In the genomic region with DNA sequence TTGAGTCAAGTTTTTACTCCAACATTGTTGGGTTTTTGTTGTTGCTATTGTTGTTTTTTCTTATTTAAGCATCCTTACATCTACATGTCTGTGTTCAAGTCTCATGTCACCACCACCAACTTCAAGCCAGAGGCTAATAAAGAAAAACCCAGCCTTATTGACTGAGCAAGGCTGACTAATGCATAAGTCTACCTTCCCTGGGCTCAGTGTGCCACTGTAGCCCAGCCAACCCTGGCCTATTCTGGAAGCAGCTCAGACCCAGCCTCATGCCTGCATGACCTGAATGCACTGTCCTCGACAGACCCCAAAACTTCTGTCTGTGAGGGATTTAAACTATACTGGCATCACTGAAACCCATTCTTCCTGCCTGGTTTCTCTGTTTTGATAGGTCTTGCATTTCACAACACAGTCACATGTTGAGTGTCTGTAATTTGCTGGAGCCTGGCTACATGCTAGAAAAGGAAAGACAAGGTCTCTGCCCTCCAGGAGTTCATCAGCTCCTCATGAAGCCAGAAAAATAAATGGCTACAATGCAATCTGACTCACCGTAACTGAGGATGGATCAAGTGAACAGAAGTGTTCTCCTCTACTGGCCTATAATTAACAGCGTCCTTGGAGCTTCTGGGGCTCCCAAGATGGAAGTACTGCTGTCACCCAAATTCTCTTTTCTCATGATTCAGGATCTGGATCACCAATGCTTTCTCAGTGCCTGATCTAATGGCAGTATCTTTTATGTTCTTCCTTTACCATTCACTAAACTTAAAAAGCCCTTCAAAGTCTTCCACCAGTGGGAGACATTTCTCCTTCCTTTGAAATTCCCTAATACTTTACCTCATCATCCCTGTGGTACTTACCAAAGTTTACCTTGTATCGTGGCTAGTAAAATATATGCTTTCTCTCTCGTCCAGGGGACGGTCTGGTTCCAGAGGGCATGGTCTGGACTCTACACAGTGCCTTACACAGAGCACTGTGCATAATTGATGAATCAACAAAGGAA, we compare ENCODE assay signal across 15 cellular contexts.
DNase-seq lines count a peak whose midpoint lies in the region; ATAC-seq and TF ChIP-seq lines count a peak whose summit lies in the region.
"Had no signal": no experiment of that assay in that cellular context is flagged by ENCODE, and none has a peak within 500 bp of the region (broad histone marks: within the 10 kb centered on the region; RNA-seq: fewer than 3 reads in every experiment).

No MANE protein-coding gene starts in this region.

- in situ Hi-C loops in brain microvascular endothelial cell (cut with HindIII; ENCODE audit: low pct_ligation_motif_present, low sequenced_read_pairs), result loop anchor here (25.0 kb wide), 1 partner anchor 101 kb away; no protein-coding TSS in a partner anchor

- no peak overlapping the region for H2AFZ ChIP-seq in ACC112 (ENCODE audit: low read length, unreplicated experiment)

- DNase-seq in HT-29 (ENCODE audit: low spot score), result peak; percentile 62
- no peak for DNase-seq in brain microvascular endothelial cell
- DNase-seq in foreskin fibroblast, result peak; percentile 64 to 69
- no peak for DNase-seq in activated naive CD4-positive, alpha-beta T cell treated with Interleukin-2 at 50 U/mL for 16 hours
- DNase-seq in thyroid gland, result no peak
- no peak for DNase-seq in ascending aorta (ENCODE audit: low spot score in 2 of 2)
- DNase-seq: activated CD4-positive, alpha-beta T cell treated with anti-CD3 and anti-CD28 coated beads, Interleukin-2, amount 50 U/mL, for 1 hour; activated naive CD4-positive, alpha-beta T cell treated with anti-CD3 and anti-CD28 coated beads for 36 hours; EL; NCI-H2029; Peyer's patch; right cardiac atrium; SW 1271 had no signal

- H3K27me3 ChIP-seq in ACC112 (ENCODE audit: insufficient read depth, low read length) (no peaks in the 10 kb centered on the region), brain microvascular endothelial cell (replicated peaks) (no peaks in the 10 kb centered on the region), thyroid gland (no peaks in the 10 kb centered on the region), ascending aorta (no peaks in the 10 kb centered on the region)
- H3K27me3 ChIP-seq: Peyer's patch had no signal

- ATAC-seq in HG02884 (IDR thresholded peaks at IDR 0.05; ENCODE audit: unreplicated experiment), result no peak
- ATAC-seq: right cardiac atrium had no signal

- no peak for TF ChIP-seq POLR2A in thyroid gland (IDR thresholded peaks at IDR 0.05)

- H3K4me3 ChIP-seq in ACC112 (ENCODE audit: low read depth, low read length) (peak overlapping the region; percentile 0; the same call in 1 of the 2 replicates), brain microvascular endothelial cell (ENCODE audit: low read depth, low read length) (no peak overlapping the region), foreskin fibroblast (ENCODE audit: low read depth in 1 of 2, low read length in 2 of 2) (no peak overlapping the region), thyroid gland (replicated peaks in 1 of 3) (no peak overlapping the region), ascending aorta (no peak overlapping the region)
- H3K4me3 ChIP-seq: Peyer's patch had no signal

- intact Hi-C loops in thyroid gland (cut with DNase I), result no loop called here
- intact Hi-C loops in ascending aorta (cut with DNase I), result no loop called here

- peak; percentile 50 for TF ChIP-seq CTCF in brain microvascular endothelial cell (IDR thresholded peaks at IDR 0.05; ENCODE audit: low read depth, low read length, missing control alignments)
- peak; percentile 37 for TF ChIP-seq CTCF in foreskin fibroblast (IDR thresholded peaks at IDR 0.05; ENCODE audit: low read depth, low read length)
- TF ChIP-seq CTCF in thyroid gland (IDR thresholded peaks at IDR 0.05), result no peak
- no peak for TF ChIP-seq CTCF in ascending aorta (IDR thresholded peaks at IDR 0.05)

- H3K4me1 ChIP-seq in ACC112 (ENCODE audit: control insufficient read depth, insufficient read depth, low read length, unreplicated experiment), result peaks cover 75% of the 10 kb centered on the region
- H3K4me1 ChIP-seq in thyroid gland, result no peaks in the 10 kb centered on the region
- no peaks in the 10 kb centered on the region for H3K4me1 ChIP-seq in ascending aorta
- H3K4me1 ChIP-seq: Peyer's patch had no signal

- H3K9me3 ChIP-seq in thyroid gland (no peaks in the 10 kb centered on the region), ascending aorta (no peaks in the 10 kb centered on the region)
- H3K9me3 ChIP-seq: Peyer's patch had no signal

- H3K79me2 ChIP-seq in ACC112 (ENCODE audit: control insufficient read depth, insufficient read depth, low read length, unreplicated experiment), result peaks cover 89% of the 10 kb centered on the region

- 74 to 80% methylated on average over 6 of the region's 6 CpGs for WGBS in thyroid gland, 2 donors

- peak overlapping the region; percentile 49 for H3K27ac ChIP-seq in ACC112 (ENCODE audit: low read depth, low read length)
- no peak overlapping the region for H3K27ac ChIP-seq in brain microvascular endothelial cell
- H3K27ac ChIP-seq in thyroid gland, result no peak overlapping the region
- H3K27ac ChIP-seq in ascending aorta, result no peak overlapping the region
- H3K27ac ChIP-seq: Peyer's patch had no signal

- H3K36me3 ChIP-seq in ACC112 (ENCODE audit: insufficient read depth, low read length) (peaks cover 6% of the 10 kb centered on the region; the same call in 1 of the 2 replicates), brain microvascular endothelial cell (replicated peaks) (no peaks in the 10 kb centered on the region), thyroid gland (no peaks in the 10 kb centered on the region), ascending aorta (no peaks in the 10 kb centered on the region)
- H3K36me3 ChIP-seq: Peyer's patch had no signal

Comparison
In these comparisons a context has a peak if more than half of its experiments do, and no peak if none do; other contexts are left out.
1. DNase-seq: peak in HT-29 (single experiment) and foreskin fibroblast (2 of 2); none in brain microvascular endothelial cell (single experiment), activated naive CD4-positive, alpha-beta T cell treated with Interleukin-2 at 50 U/mL for 16 hours (single experiment), thyroid gland (0 of 2) and ascending aorta (0 of 2).
2. CTCF ChIP-seq: peak in brain microvascular endothelial cell (single experiment) and foreskin fibroblast (single experiment); none in thyroid gland (0 of 6) and ascending aorta (0 of 3).